Comparison of ENCODE assay signal across 1 cellular context in the genomic region with DNA sequence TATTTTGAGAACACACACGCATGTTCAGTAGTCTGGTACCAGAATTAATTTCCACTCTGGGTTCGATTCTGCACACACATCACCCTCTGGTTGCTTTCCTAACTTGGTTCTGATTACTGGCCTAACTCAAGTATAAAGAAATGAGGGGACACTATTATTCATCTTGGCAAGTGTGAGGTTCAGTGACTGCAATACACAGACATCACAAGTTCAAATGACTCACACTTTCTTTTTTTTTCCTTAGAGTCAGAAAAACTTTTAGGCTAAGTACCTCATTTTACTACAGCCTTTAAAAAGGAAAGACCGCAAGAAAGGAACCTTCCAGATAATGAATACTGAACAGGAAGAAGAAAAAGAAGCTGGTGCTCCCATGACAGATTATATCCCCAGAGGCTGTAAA.
TF ChIP-seq lines count a peak whose summit lies in the region.

No MANE protein-coding gene starts in this region.

TF ChIP-seq in IMR-90, 13 proteins besides CTCF, POLR2A, EP300 and RAD21:
- TF ChIP-seq, protein P1, sequence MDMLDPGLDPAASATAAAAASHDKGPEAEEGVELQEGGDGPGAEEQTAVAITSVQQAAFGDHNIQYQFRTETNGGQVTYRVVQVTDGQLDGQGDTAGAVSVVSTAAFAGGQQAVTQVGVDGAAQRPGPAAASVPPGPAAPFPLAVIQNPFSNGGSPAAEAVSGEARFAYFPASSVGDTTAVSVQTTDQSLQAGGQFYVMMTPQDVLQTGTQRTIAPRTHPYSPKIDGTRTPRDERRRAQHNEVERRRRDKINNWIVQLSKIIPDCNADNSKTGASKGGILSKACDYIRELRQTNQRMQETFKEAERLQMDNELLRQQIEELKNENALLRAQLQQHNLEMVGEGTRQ (IDR thresholded peaks at IDR 0.05; ENCODE audit: low read depth, low read length): no peak
- peak; percentile 74 for TF ChIP-seq FOS (IDR thresholded peaks at IDR 0.05; ENCODE audit: low read depth, low read length)
- peak; percentile 64; the same call in 1 of the 2 replicates for TF ChIP-seq CEBPB (IDR thresholded peaks at IDR 0.05; ENCODE audit: low read depth, low read length)
